Comparison of ENCODE assay signal across 1 cellular context in the genomic region with DNA sequence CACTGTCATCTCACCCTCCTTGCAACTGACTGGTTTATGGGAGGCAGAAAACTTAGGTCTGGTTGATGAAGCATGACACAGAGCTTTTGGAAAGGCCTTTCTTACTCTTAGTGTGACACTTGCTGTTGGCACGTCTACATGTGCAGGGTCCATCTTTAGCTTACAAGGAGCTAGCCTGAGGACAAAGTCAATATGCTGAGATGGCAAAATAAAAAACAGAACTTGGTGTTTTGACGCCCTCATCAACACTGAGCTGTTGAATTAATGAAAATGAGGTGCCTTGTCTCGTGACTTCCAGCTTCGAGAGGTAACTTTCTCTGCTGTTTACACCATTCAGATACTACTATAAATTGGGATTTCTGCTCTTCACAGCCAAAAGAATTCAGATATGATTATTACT.
TF ChIP-seq lines count a peak whose summit lies in the region.

No MANE protein-coding gene starts in this region.

TF ChIP-seq in K562, 482 proteins besides CTCF, POLR2A, EP300 and RAD21 (continued from another document):
- TF ChIP-seq, protein P1, sequence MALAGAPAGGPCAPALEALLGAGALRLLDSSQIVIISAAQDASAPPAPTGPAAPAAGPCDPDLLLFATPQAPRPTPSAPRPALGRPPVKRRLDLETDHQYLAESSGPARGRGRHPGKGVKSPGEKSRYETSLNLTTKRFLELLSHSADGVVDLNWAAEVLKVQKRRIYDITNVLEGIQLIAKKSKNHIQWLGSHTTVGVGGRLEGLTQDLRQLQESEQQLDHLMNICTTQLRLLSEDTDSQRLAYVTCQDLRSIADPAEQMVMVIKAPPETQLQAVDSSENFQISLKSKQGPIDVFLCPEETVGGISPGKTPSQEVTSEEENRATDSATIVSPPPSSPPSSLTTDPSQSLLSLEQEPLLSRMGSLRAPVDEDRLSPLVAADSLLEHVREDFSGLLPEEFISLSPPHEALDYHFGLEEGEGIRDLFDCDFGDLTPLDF (CRISPR knock-in tag; IDR thresholded peaks at IDR 0.05), result no peak
- TF ChIP-seq, protein P2, sequence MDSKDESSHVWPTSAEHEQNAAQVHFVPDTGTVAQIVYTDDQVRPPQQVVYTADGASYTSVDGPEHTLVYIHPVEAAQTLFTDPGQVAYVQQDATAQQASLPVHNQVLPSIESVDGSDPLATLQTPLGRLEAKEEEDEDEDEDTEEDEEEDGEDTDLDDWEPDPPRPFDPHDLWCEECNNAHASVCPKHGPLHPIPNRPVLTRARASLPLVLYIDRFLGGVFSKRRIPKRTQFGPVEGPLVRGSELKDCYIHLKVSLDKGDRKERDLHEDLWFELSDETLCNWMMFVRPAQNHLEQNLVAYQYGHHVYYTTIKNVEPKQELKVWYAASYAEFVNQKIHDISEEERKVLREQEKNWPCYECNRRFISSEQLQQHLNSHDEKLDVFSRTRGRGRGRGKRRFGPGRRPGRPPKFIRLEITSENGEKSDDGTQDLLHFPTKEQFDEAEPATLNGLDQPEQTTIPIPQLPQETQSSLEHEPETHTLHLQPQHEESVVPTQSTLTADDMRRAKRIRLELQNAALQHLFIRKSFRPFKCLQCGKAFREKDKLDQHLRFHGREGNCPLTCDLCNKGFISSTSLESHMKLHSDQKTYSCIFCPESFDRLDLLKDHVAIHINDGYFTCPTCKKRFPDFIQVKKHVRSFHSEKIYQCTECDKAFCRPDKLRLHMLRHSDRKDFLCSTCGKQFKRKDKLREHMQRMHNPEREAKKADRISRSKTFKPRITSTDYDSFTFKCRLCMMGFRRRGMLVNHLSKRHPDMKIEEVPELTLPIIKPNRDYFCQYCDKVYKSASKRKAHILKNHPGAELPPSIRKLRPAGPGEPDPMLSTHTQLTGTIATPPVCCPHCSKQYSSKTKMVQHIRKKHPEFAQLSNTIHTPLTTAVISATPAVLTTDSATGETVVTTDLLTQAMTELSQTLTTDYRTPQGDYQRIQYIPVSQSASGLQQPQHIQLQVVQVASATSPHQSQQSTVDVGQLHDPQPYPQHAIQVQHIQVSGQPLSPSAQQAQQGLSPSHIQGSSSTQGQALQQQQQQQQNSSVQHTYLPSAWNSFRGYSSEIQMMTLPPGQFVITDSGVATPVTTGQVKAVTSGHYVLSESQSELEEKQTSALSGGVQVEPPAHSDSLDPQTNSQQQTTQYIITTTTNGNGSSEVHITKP (IDR thresholded peaks at IDR 0.05; ENCODE audit: partially characterized antibody), result no peak
- no peak for TF ChIP-seq BCL6 (CRISPR knock-in tag; IDR thresholded peaks at IDR 0.05)
- no peak for TF ChIP-seq DACH1 (IDR thresholded peaks at IDR 0.05; ENCODE audit: partially characterized antibody)
- TF ChIP-seq SOX6 (IDR thresholded peaks at IDR 0.05), result no peak
- no peak for TF ChIP-seq ZC3H8 (IDR thresholded peaks at IDR 0.05)
- no peak for TF ChIP-seq KAT8 (IDR thresholded peaks at IDR 0.05; ENCODE audit: low read depth)
- TF ChIP-seq FOXK1 (CRISPR knock-in tag; IDR thresholded peaks at IDR 0.05; ENCODE audit: borderline replicate concordance), result no peak
TF ChIP-seq in K562: peak in this region for 5.
